Comparison of ENCODE assay signal across 1 cellular context in the genomic region with DNA sequence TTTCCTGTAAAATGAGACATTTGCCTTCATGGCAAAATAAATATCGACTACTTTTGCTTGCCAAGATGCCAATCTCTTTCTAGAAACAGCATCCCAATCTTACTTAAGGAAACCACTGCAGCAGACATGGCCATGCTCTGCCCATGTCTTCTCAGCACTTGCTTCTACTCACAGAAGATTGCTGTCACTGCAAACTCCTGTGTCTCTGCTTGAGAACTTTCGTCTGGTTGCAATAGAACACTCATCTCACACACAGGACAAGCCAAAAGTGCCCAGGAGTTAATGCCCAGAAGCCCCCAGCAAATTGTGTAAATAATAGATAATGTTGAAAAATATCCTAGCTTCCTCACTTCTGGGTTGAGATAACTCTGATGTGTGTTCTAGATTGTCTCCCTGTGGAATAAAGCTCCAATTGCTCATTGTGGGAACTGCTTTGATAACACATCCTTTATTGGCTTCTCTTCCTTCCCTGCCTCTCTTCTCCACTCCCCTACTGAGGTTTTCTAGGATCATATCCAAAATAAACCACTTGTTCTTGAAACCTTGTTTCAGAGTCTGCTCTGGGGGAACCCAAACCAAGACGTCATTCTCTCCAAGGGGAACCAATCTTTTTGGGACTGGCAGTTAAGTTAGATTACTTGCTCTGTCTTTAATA.
TF ChIP-seq lines count a peak whose summit lies in the region.

No MANE protein-coding gene starts in this region.

TF ChIP-seq in HEK293, 187 proteins besides CTCF, POLR2A, EP300 and RAD21 (continued from another document):
- TF ChIP-seq MZF1 (tag by site-specific recombination; IDR thresholded peaks at IDR 0.05; ENCODE audit: borderline replicate concordance) (peak; percentile 64; the same call in 1 of the 2 replicates), ZNF596 (tag by site-specific recombination; IDR thresholded peaks at IDR 0.05) (no peak), WT1 (tag by site-specific recombination; IDR thresholded peaks at IDR 0.05) (no peak), ZFP69B (tag by site-specific recombination; IDR thresholded peaks at IDR 0.05) (no peak)
